8 cellular contexts compared by ENCODE assay signal in the genomic region with DNA sequence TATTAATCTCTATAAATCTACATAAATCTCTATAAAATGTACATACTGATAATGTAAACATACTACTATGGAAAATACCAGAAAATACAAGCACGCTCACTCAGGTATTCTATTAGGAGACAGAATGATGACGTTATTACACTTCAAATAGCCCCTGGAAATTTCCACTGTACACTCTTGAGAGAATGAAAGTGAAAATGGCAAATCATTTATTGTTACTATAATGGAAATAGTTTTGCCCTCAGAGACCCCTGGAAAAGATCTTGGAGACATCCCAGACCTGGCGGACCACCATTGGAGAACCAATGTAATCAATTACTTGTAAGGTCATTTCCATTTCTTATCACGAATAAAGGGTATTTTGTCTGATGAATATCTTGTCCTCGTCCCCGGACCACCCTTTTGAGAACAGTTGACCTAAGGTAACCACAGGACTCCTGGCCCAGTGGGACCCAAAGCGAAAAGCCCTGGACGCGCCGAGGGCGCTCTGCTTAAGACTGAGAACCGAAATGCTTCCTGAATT. TPM values are rescaled to one million over a fixed set of nuclear protein-coding genes. Genes with fewer than 3 reads are reported as not detected.
A peak's percentile ranks its signal among the peaks of the same experiment; 100 is the strongest.
DNase-seq lines count a peak whose midpoint lies in the region; ATAC-seq and TF ChIP-seq lines count a peak whose summit lies in the region.

No MANE protein-coding gene starts in this region.

- H3K4me3 ChIP-seq in cardiac muscle cell (peak overlapping the region; percentile 33), osteoblast (ENCODE audit: insufficient read depth, low read length) (peak overlapping the region; percentile 69)

- H3K27me3 ChIP-seq in cardiac muscle cell (peaks cover 54% of the 10 kb centered on the region), osteoblast (ENCODE audit: insufficient read depth, low read length) (peaks cover 24% of the 10 kb centered on the region)

- H3K27ac ChIP-seq in cardiac muscle cell (no peak overlapping the region), osteoblast (ENCODE audit: low read depth, low read length) (no peak overlapping the region)

- intact Hi-C loops in left cardiac atrium (cut with DNase I): no loop called here

- no peak for DNase-seq in cardiac muscle cell (ENCODE audit: low read depth in 1 of 2, low spot score in 1 of 2)
- DNase-seq in left cardiac atrium: no peak
- DNase-seq in RPMI7951 (ENCODE audit: low read depth): peak; percentile 15
- peak; percentile 22 for DNase-seq in osteoblast (ENCODE audit: insufficient read length, low spot score, missing footprints)
- DNase-seq in NCI-H1092 treated with DMSO at 0.1 percent for 48 hours (lab: John Stamatoyannopoulos, UW): no peak
- no peak for DNase-seq in activated CD8-positive, alpha-beta memory T cell treated with anti-CD3 and anti-CD28 coated beads, Interleukin-2, amount 50 U/mL, for 48 hours

- no peaks in the 10 kb centered on the region for H3K4me1 ChIP-seq in cardiac muscle cell (ENCODE audit: low read depth)
- H3K4me1 ChIP-seq in osteoblast (ENCODE audit: insufficient read depth, low read length): peaks cover 3% of the 10 kb centered on the region

- H3K9me3 ChIP-seq in cardiac muscle cell (ENCODE audit: low read depth) (no peaks in the 10 kb centered on the region), osteoblast (ENCODE audit: low read depth, low read length) (no peaks in the 10 kb centered on the region)

- no peaks in the 10 kb centered on the region for H3K36me3 ChIP-seq in cardiac muscle cell
- H3K36me3 ChIP-seq in osteoblast (ENCODE audit: insufficient read depth, low read length): no peaks in the 10 kb centered on the region

- TF ChIP-seq CTCF in cardiac muscle cell (IDR thresholded peaks at IDR 0.05; ENCODE audit: low read depth, low read length) (no peak), osteoblast (IDR thresholded peaks at IDR 0.05; ENCODE audit: extremely low read depth, low read depth, low read length) (no peak)

- no peaks in the 10 kb centered on the region for H4K20me1 ChIP-seq in osteoblast (ENCODE audit: insufficient read depth, low read length)

- peak overlapping the region; percentile 86 for H2AFZ ChIP-seq in osteoblast (ENCODE audit: low read length)

- ATAC-seq in left cardiac atrium (no peak), HG02840 (IDR thresholded peaks at IDR 0.05; ENCODE audit: low FRiP score, unreplicated experiment) (peak; percentile 34), esophagus mucosa (peak; percentile 21)

- no peaks in the 10 kb centered on the region for H3K79me2 ChIP-seq in osteoblast (ENCODE audit: insufficient read depth, low read length)

- peak overlapping the region; percentile 78 for H3K4me2 ChIP-seq in osteoblast (ENCODE audit: insufficient read depth, low read length)

RNA-seq across cellular contexts. Expression of a gene that starts 0.5 kb away (rescaled TPM):
- total RNA-seq in cardiac muscle cell: not detected in 2 replicates
- polyA plus RNA-seq in cardiac muscle cell: not detected in 2 replicates
- 1 to 10 TPM in 1 of 2 donors, under 1 TPM in 1; 0.92 to 1.0 TPM for total RNA-seq in left cardiac atrium
- total RNA-seq in RPMI7951 (2014; rRNA removed; shearing (Covaris generic)): 0.24 and 0.49 TPM in 2 replicates
- total RNA-seq in esophagus mucosa: 36.9 TPM
- total RNA-seq in osteoblast: 0.29 and 0.36 TPM in 2 replicates

RNA-seq across cellular contexts. Expression of a gene that starts 34.8 kb away (rescaled TPM):
- total RNA-seq in cardiac muscle cell: not detected in 2 replicates
- polyA plus RNA-seq in cardiac muscle cell: 0.76 TPM in 1 of 2 replicates, not detected in the other
- not detected for total RNA-seq in left cardiac atrium
- total RNA-seq in RPMI7951 (2014; rRNA removed; shearing (Covaris generic)): 0.10 TPM in 1 of 2 replicates, not detected in the other
- total RNA-seq in esophagus mucosa: 0.40 TPM
- total RNA-seq in osteoblast: not detected in 2 replicates

Comparison
In these comparisons a context has a peak if more than half of its experiments do, and no peak if none do; other contexts are left out.
1. DNase-seq: peak in RPMI7951 (single experiment) and osteoblast (single experiment); none in cardiac muscle cell (0 of 2), left cardiac atrium (single experiment), NCI-H1092 treated with DMSO at 0.1 percent for 48 hours (single experiment) and activated CD8-positive, alpha-beta memory T cell treated with anti-CD3 and anti-CD28 coated beads, Interleukin-2, amount 50 U/mL, for 48 hours (single experiment).
2. ATAC-seq: peak in HG02840 (single experiment) and esophagus mucosa (single experiment); none in left cardiac atrium (0 of 2).
3. RNA of a gene that starts 0.5 kb away (total RNA-seq): 36.9 TPM in esophagus mucosa (single experiment); 0.92 to 1.0 TPM in left cardiac atrium, 0.29 to 0.36 TPM in osteoblast, 0.24 to 0.49 TPM in RPMI7951 and not detected in cardiac muscle cell; every median in the first group is over 10 times any median in the second.